Comparison of ENCODE assay signal across 8 cellular contexts in the genomic region with DNA sequence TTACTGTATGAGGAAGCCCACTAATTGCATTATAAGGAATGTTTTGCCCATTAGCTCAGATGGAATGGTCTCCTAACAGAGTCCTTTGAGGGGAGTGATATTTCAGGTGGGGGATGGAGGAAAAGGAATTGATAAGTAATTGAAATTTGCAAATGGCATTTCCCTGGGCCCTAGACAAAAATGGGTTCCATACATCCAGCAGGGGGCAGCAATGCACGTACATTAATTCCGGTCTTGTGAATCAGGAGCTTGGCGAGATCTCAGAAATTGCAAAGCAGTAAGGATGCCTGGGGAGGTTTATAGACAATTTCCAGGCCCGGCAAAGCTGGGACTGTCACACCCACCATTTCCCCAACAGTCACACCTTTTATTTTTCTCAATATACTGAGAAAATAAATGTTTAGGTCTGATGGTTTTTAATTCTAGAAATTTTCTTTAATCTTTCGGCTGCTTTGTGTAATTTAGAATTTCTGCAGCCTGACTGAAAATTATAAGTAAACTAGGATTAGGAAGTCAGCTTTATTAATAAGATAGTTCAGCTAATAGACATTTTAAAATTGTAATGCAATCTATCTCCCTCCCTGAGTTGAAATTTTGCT.
DNase-seq lines count a peak whose midpoint lies in the region; ATAC-seq, FAIRE-seq and TF ChIP-seq lines count a peak whose summit lies in the region.

No MANE protein-coding gene starts in this region.

- no peaks in the 10 kb centered on the region for H3K79me2 ChIP-seq in SU-DHL-6 (ENCODE audit: insufficient read depth, low read length)

- H3K4me2 ChIP-seq in SU-DHL-6 (ENCODE audit: low read depth, low read length, poor library complexity, severe bottlenecking) = no peak overlapping the region

- no peaks in the 10 kb centered on the region for H4K20me1 ChIP-seq in SU-DHL-6 (ENCODE audit: low read depth, low read length)

- no peaks in the 10 kb centered on the region for H3F3A ChIP-seq in SU-DHL-6 (ENCODE audit: insufficient read depth)

- WGBS in lower leg skin, 2 donors = 20 to 21% methylated on average over 5 of the region's 5 CpGs

- intact Hi-C loops in lower leg skin (cut with DNase I; ENCODE audit: low total_unique reads) = loop anchor here (10.0 kb wide), 2 partner anchors 628 to 1308 kb away; no protein-coding TSS in a partner anchor

- no peak overlapping the region for H3K27ac ChIP-seq in SU-DHL-6 (ENCODE audit: low read depth, low read length)
- H3K27ac ChIP-seq in coronary artery = no peak overlapping the region

- peaks cover 27% of the 10 kb centered on the region for H3K9me3 ChIP-seq in SU-DHL-6 (ENCODE audit: insufficient read depth, low read length)

- H3K4me3 ChIP-seq in SU-DHL-6 (ENCODE audit: insufficient read depth, low read length, poor library complexity, severe bottlenecking) (no peak overlapping the region), coronary artery (no peak overlapping the region), lower leg skin (ENCODE audit: low read depth, poor library complexity, severe bottlenecking) (no peak overlapping the region)

- FAIRE-seq in GM19239 (lab: Jason Lieb, UNC) = peak; percentile 87

- H2AFZ ChIP-seq in SU-DHL-6 (ENCODE audit: low read depth, low read length, severe bottlenecking) = no peak overlapping the region

- TF ChIP-seq CTCF in SU-DHL-6 (IDR thresholded peaks at IDR 0.05; ENCODE audit: insufficient read depth, low read length, poor library complexity, severe bottlenecking) (peak; percentile 40), coronary artery (IDR thresholded peaks at IDR 0.05) (peak; percentile 23), lower leg skin (IDR thresholded peaks at IDR 0.05) (peak in 1 of 3 donors; percentile 31)

- no peak for TF ChIP-seq POLR2A in lower leg skin (IDR thresholded peaks at IDR 0.05)

- no peaks in the 10 kb centered on the region for H3K9me2 ChIP-seq in SU-DHL-6 (replicated peaks; ENCODE audit: insufficient read depth, low read length)

- DNase-seq in C1 segment of cervical spinal cord (lab: John Stamatoyannopoulos, UW) (peak in 11 of 14 donors; percentile 2 to 56 (median 32)), GM19239 (ENCODE audit: insufficient read length, low spot score) (peak; percentile 54), NAMALWA (ENCODE audit: low spot score) (peak; percentile 73), coronary artery (ENCODE audit: low spot score) (peak; percentile 68), lower leg skin (ENCODE audit: low spot score in 2 of 2) (peak; percentile 72 to 90)
- peak; percentile 61 for DNase-seq in stimulated activated naive CD8-positive, alpha-beta T cell treated with anti-CD3 and anti-CD28 coated beads, Interleukin-15, Interleukin-2, amounts not matched to agents 100 U/mL and 50 U/mL, for 24 hours

- ATAC-seq in stimulated activated naive CD8-positive, alpha-beta T cell treated with anti-CD3 and anti-CD28 coated beads, Interleukin-15, Interleukin-2, amounts not matched to agents 100 U/mL and 50 U/mL, for 24 hours = no peak
- no peak for ATAC-seq in GM21367 (IDR thresholded peaks at IDR 0.05; ENCODE audit: unreplicated experiment)

- H3K9ac ChIP-seq in SU-DHL-6 (ENCODE audit: low read length) = no peak overlapping the region

- no peaks in the 10 kb centered on the region for H3K27me3 ChIP-seq in SU-DHL-6 (ENCODE audit: low read length)

- no peaks in the 10 kb centered on the region for H3K36me3 ChIP-seq in SU-DHL-6 (ENCODE audit: low read length)
